ENCODE assay signal across 22 cellular contexts in genomic region chr14:89564999-89565398, GRCh38.
"Had no signal": no experiment of that assay in that cellular context is flagged by ENCODE, and none has a peak within 500 bp of the region (broad histone marks: within the 10 kb centered on the region; RNA-seq: fewer than 3 reads in every experiment).

No MANE protein-coding gene starts in this region.

- H3K4me3 Mint-ChIP-seq: naive B cell; stimulated activated naive CD8-positive, alpha-beta T cell treated with anti-CD3 and anti-CD28 coated beads, Interleukin-15, amount 100 ng/mL, for 72 hours had no signal

- H3K36me3 ChIP-seq: neutrophil, upper lobe of left lung had no signal

- DNase-seq: activated CD4-positive, CD25-positive, alpha-beta regulatory T cell treated with anti-CD3 and anti-CD28 coated beads, Interleukin-2, amount 50 U/mL, for 72 hours; activated naive CD4-positive, alpha-beta T cell treated with anti-CD3 and anti-CD28 coated beads, Interleukin-2, amount 50 U/mL, for 16 hours; central memory CD4-positive, alpha-beta T cell; cortex of kidney; effector CD8-positive, alpha-beta T cell; head of caudate nucleus; naive B cell; posterior cingulate gyrus; right cardiac atrium; stimulated activated CD4-positive, alpha-beta T cell treated with anti-CD3 and anti-CD28 coated beads, Interleukin-4, amount 100 ng/mL, for 4 hours; stimulated activated CD8-positive, alpha-beta memory T cell treated with anti-CD3 and anti-CD28 coated beads, Interleukin-4, amount 100 ng/mL, for 48 hours; stimulated activated naive CD8-positive, alpha-beta T cell treated with anti-CD3 and anti-CD28 coated beads, Interleukin-15, amount 100 ng/mL, for 72 hours; T-helper 1 cell; T1000; testis; upper lobe of left lung had no signal

- H3K27ac ChIP-seq: body of pancreas, foreskin keratinocyte, testis had no signal

- H3K9me3 ChIP-seq: body of pancreas, neutrophil, testis, upper lobe of left lung had no signal

- H3K9me3 Mint-ChIP-seq: activated T-helper 17 cell treated with anti-CD3 and anti-CD28 coated beads, Interleukin-2, amount 50 U/mL, for 72 hours; naive B cell had no signal

- H3K4me3 ChIP-seq: body of pancreas, smooth muscle cell, testis had no signal

- H3K27ac Mint-ChIP-seq: activated T-helper 17 cell treated with anti-CD3 and anti-CD28 coated beads, Interleukin-2, amount 50 U/mL, for 72 hours had no signal

- H3K4me1 ChIP-seq: body of pancreas, foreskin keratinocyte, testis had no signal

- H3K27me3 ChIP-seq: body of pancreas, foreskin keratinocyte, neutrophil, testis, upper lobe of left lung had no signal

- H3K27me3 Mint-ChIP-seq: activated T-helper 17 cell treated with anti-CD3 and anti-CD28 coated beads, Interleukin-2, amount 50 U/mL, for 72 hours; naive B cell; stimulated activated naive CD8-positive, alpha-beta T cell treated with anti-CD3 and anti-CD28 coated beads, Interleukin-15, amount 100 ng/mL, for 72 hours had no signal

- ATAC-seq: body of pancreas; foreskin keratinocyte; SK-N-SH treated with all-trans-retinoic acid at 6 μM for 48 hours; stimulated activated naive CD8-positive, alpha-beta T cell treated with anti-CD3 and anti-CD28 coated beads, Interleukin-15, amount 100 ng/mL, for 72 hours had no signal
